ENCODE assay signal across 22 cellular contexts in genomic region chr16:50305441-50306061, GRCh38. TPM values are rescaled to one million over a fixed set of nuclear protein-coding genes. Genes with fewer than 3 reads are reported as not detected.
DNase-seq lines count a peak whose midpoint lies in the region; ATAC-seq and TF ChIP-seq lines count a peak whose summit lies in the region.
"Had no signal": no experiment of that assay in that cellular context is flagged by ENCODE, and none has a peak within 500 bp of the region (broad histone marks: within the 10 kb centered on the region; RNA-seq: fewer than 3 reads in every experiment).

No MANE protein-coding gene starts in this region.

- 86% methylated on average over 21 of the region's 21 CpGs for WGBS in right cardiac atrium

- TF ChIP-seq CTCF in right atrium auricular region (IDR thresholded peaks at IDR 0.05) (no peak), chondrocyte (IDR thresholded peaks at IDR 0.05) (no peak), osteocyte (IDR thresholded peaks at IDR 0.05) (no peak)

- H3K4me1 ChIP-seq in right cardiac atrium (ENCODE audit: control insufficient read depth, insufficient read depth, low read length) (no peaks in the 10 kb centered on the region), right atrium auricular region (peaks cover 0 to 8% of the 10 kb centered on the region in 2 donors)
- H3K4me1 ChIP-seq: right lobe of liver, vagina had no signal

- H3K27ac ChIP-seq in right cardiac atrium (ENCODE audit: low read length) (no peak overlapping the region), right atrium auricular region (no peak overlapping the region)
- H3K27ac ChIP-seq: right lobe of liver, stomach, vagina, WERI-Rb-1 had no signal

- H3K27ac Mint-ChIP-seq in chondrocyte (ENCODE audit: unreplicated experiment) (no peak overlapping the region), osteocyte (ENCODE audit: unreplicated experiment) (no peak overlapping the region)
- H3K27ac Mint-ChIP-seq: T-helper 1 cell treated with Interleukin-12 subunit alpha and Interleukin-12 subunit beta and Interleukin-4 antibody, amounts not matched to agents 30 μg/mL and 1 μg/mL, for 36 hours had no signal

- peaks cover 14% of the 10 kb centered on the region for H3K4me1 Mint-ChIP-seq in chondrocyte (ENCODE audit: low read depth)
- peaks cover 7% of the 10 kb centered on the region for H3K4me1 Mint-ChIP-seq in osteocyte (ENCODE audit: unreplicated experiment)

- H3K27me3 Mint-ChIP-seq in chondrocyte (ENCODE audit: low read depth) (no peaks in the 10 kb centered on the region), osteocyte (ENCODE audit: unreplicated experiment) (no peaks in the 10 kb centered on the region)

- H3K27me3 ChIP-seq in right cardiac atrium (ENCODE audit: control insufficient read depth, insufficient read depth) (no peaks in the 10 kb centered on the region), right atrium auricular region (no peaks in the 10 kb centered on the region)
- H3K27me3 ChIP-seq: right lobe of liver, stomach, vagina had no signal

- intact Hi-C loops in right cardiac atrium (cut with DNase I): loop anchor here in 1 of 4 donors (10.0 kb wide), 1 partner anchor 61 kb away; no protein-coding TSS in a partner anchor

- H3K36me3 Mint-ChIP-seq in chondrocyte (ENCODE audit: low read depth) (no peaks in the 10 kb centered on the region), osteocyte (ENCODE audit: unreplicated experiment) (no peaks in the 10 kb centered on the region)

- in situ Hi-C loops in KBM-7 (cut with MboI; ENCODE audit: low pct_unique_long_range_greater_than_20kb, low sequenced_read_pairs): no loop called here

- H3K9me3 Mint-ChIP-seq in chondrocyte (ENCODE audit: low read depth) (no peaks in the 10 kb centered on the region), osteocyte (ENCODE audit: unreplicated experiment) (no peaks in the 10 kb centered on the region)
- H3K9me3 Mint-ChIP-seq: T-helper 1 cell treated with Interleukin-12 subunit alpha and Interleukin-12 subunit beta and Interleukin-4 antibody, amounts not matched to agents 30 μg/mL and 1 μg/mL, for 36 hours had no signal

- H3K4me3 ChIP-seq in right cardiac atrium (ENCODE audit: low read length): no peak overlapping the region
- no peak overlapping the region for H3K4me3 ChIP-seq in right atrium auricular region
- H3K4me3 ChIP-seq: right lobe of liver, stomach, vagina had no signal

- peak in 2 of 3 donors; percentile 8 to 47 for DNase-seq in right cardiac atrium
- no peak for DNase-seq in right atrium auricular region (ENCODE audit: low spot score)
- peak; percentile 87 for DNase-seq in chondrocyte (ENCODE audit: low spot score)
- peak; percentile 82 for DNase-seq in osteocyte (ENCODE audit: extremely low spot score, unreplicated experiment)
- no peak for DNase-seq in KBM-7
- no peak for DNase-seq in hypothalamus (lab: John Stamatoyannopoulos, UW)
- DNase-seq: activated gamma-delta T cell treated with Interleukin-2 at 50 U/mL for 16 hours; COR-L47; EL; hippocampal formation; Karpas-422; NCI-H1092 treated with DMSO at 0.1 percent for 48 hours; NCI-H2081 treated with DMSO at 0.1 percent for 48 hours; NCI-H524; SHP77; stimulated activated CD4-positive, alpha-beta T cell treated with anti-CD3 and anti-CD28 coated beads, Interleukin-1b, Interleukin-23, amount 100 ng/mL, for 48 hours; WERI-Rb-1 had no signal

- H3K36me3 ChIP-seq in right atrium auricular region: no peaks in the 10 kb centered on the region
- H3K36me3 ChIP-seq: right lobe of liver, vagina, WERI-Rb-1 had no signal

- ATAC-seq in right cardiac atrium: no peak
- ATAC-seq in HG02642 (IDR thresholded peaks at IDR 0.05; ENCODE audit: poor library complexity, unreplicated experiment): no peak
- ATAC-seq: right lobe of liver had no signal

- no peak overlapping the region for H3K4me3 Mint-ChIP-seq in chondrocyte (ENCODE audit: unreplicated experiment)
- no peak overlapping the region for H3K4me3 Mint-ChIP-seq in osteocyte (ENCODE audit: unreplicated experiment)
- H3K4me3 Mint-ChIP-seq: T-helper 1 cell treated with Interleukin-12 subunit alpha and Interleukin-12 subunit beta and Interleukin-4 antibody, amounts not matched to agents 30 μg/mL and 1 μg/mL, for 36 hours had no signal

- H3K9me3 ChIP-seq in right cardiac atrium (ENCODE audit: control insufficient read depth, low read length): no peaks in the 10 kb centered on the region
- no peaks in the 10 kb centered on the region for H3K9me3 ChIP-seq in right atrium auricular region
- H3K9me3 ChIP-seq: right lobe of liver, stomach, vagina had no signal

RNA-seq across cellular contexts. Expression of gene ADCY7, which starts 39.2 kb away (rescaled TPM):
- total RNA-seq in right cardiac atrium: 10 to 100 TPM; 11.4 to 21.2 (median 18.2) TPM
- polyA plus RNA-seq in right cardiac atrium: 4.8 TPM
- 10 to 100 TPM in 1 of 2 donors, 1 to 10 TPM in 1; 8.5 to 17.1 TPM for total RNA-seq in right atrium auricular region
- 8.8 to 11.8 TPM (median 9.1 TPM) in 3 replicates for total RNA-seq in chondrocyte
- total RNA-seq in osteocyte: 4.6 TPM in 2 replicates

Comparison
In these comparisons a context has a peak if more than half of its experiments do, and no peak if none do; other contexts are left out.
1. DNase-seq: peak in right cardiac atrium (2 of 3), chondrocyte (single experiment) and osteocyte (single experiment); none in right atrium auricular region (single experiment), KBM-7 (single experiment) and hypothalamus (0 of 51).